In genomic region chr3:119293761-119294401, GRCh38 we compare ENCODE assay signal across 8 cellular contexts. TPM values are rescaled to one million over a fixed set of nuclear protein-coding genes. Genes with fewer than 3 reads are reported as not detected.
DNase-seq lines count a peak whose midpoint lies in the region; ATAC-seq and TF ChIP-seq lines count a peak whose summit lies in the region.

A gene with protein sequence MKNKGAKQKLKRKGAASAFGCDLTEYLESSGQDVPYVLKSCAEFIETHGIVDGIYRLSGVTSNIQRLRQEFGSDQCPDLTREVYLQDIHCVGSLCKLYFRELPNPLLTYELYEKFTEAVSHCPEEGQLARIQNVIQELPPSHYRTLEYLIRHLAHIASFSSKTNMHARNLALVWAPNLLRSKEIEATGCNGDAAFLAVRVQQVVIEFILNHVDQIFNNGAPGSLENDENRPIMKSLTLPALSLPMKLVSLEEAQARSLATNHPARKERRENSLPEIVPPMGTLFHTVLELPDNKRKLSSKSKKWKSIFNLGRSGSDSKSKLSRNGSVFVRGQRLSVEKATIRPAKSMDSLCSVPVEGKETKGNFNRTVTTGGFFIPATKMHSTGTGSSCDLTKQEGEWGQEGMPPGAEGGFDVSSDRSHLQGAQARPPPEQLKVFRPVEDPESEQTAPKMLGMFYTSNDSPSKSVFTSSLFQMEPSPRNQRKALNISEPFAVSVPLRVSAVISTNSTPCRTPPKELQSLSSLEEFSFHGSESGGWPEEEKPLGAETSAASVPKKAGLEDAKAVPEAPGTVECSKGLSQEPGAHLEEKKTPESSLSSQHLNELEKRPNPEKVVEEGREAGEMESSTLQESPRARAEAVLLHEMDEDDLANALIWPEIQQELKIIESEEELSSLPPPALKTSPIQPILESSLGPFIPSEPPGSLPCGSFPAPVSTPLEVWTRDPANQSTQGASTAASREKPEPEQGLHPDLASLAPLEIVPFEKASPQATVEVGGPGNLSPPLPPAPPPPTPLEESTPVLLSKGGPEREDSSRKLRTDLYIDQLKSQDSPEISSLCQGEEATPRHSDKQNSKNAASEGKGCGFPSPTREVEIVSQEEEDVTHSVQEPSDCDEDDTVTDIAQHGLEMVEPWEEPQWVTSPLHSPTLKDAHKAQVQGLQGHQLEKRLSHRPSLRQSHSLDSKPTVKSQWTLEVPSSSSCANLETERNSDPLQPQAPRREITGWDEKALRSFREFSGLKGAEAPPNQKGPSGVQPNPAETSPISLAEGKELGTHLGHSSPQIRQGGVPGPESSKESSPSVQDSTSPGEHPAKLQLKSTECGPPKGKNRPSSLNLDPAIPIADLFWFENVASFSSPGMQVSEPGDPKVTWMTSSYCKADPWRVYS (N-terminal part only) (plus strand): TSS chr3:119294383. CDS start chr3:119294905, 522 bp downstream.

- H3K4me1 ChIP-seq in heart left ventricle, result peaks cover 3 to 55% (median 39%) of the 10 kb centered on the region in 12 donors

- H3K27me3 ChIP-seq in heart left ventricle, result no peaks in the 10 kb centered on the region

- H3K9me3 ChIP-seq in heart left ventricle, result no peaks in the 10 kb centered on the region

- POLR2A ChIA-PET in activated naive CD8-positive, alpha-beta T cell treated with anti-CD3 and anti-CD28 coated beads, Interleukin-2, amount 10 ng/mL, durations not matched to agents 7 days and 5 days (lab: Charles Lee), result interaction anchor here (1.3 to 2.7 kb wide), 3 partner anchors 29 to 204 kb away, joined by 4 to 13 read pairs (median 4); partner anchors contain the start of gene TIMMDC1

- DNase-seq in COR-L47 (lab: John Stamatoyannopoulos, UW) (peak; percentile 52), SW 1271 (lab: John Stamatoyannopoulos, UW) (peak; percentile 21 to 78), heart left ventricle (peak; percentile 83 to 88 (median 86)), progenitor cell of endocrine pancreas (ENCODE audit: low spot score, unreplicated experiment) (peak; percentile 22), ureter (ENCODE audit: low spot score) (peak; percentile 64)
- DNase-seq in activated naive CD8-positive, alpha-beta T cell treated with anti-CD3 and anti-CD28 coated beads, Interleukin-2, amount 10 ng/mL, durations not matched to agents 7 days and 5 days, result peak; percentile 84

- H3K27me3 Mint-ChIP-seq in activated naive CD8-positive, alpha-beta T cell treated with anti-CD3 and anti-CD28 coated beads, Interleukin-2, amount 10 ng/mL, durations not matched to agents 7 days and 5 days, result peaks cover 3% of the 10 kb centered on the region
- peaks cover 29% of the 10 kb centered on the region for H3K27me3 Mint-ChIP-seq in progenitor cell of endocrine pancreas

- peak in 1 of 2 donors; percentile 70 for TF ChIP-seq POLR2A in heart left ventricle (IDR thresholded peaks at IDR 0.05)

- TF ChIP-seq CTCF in heart left ventricle (IDR thresholded peaks at IDR 0.05) (no peak), progenitor cell of endocrine pancreas (IDR thresholded peaks at IDR 0.05; ENCODE audit: unreplicated experiment) (no peak)

- H3K36me3 Mint-ChIP-seq in activated naive CD8-positive, alpha-beta T cell treated with anti-CD3 and anti-CD28 coated beads, Interleukin-2, amount 10 ng/mL, durations not matched to agents 7 days and 5 days, result no peaks in the 10 kb centered on the region
- H3K36me3 Mint-ChIP-seq in progenitor cell of endocrine pancreas (ENCODE audit: insufficient read depth), result no peaks in the 10 kb centered on the region

- H3K9me3 Mint-ChIP-seq in activated naive CD8-positive, alpha-beta T cell treated with anti-CD3 and anti-CD28 coated beads, Interleukin-2, amount 10 ng/mL, durations not matched to agents 7 days and 5 days, result no peaks in the 10 kb centered on the region
- no peaks in the 10 kb centered on the region for H3K9me3 Mint-ChIP-seq in progenitor cell of endocrine pancreas (ENCODE audit: low read depth)

- peaks cover 0 to 16% (median 6%) of the 10 kb centered on the region in 9 donors for H3K36me3 ChIP-seq in heart left ventricle

- intact Hi-C loops in heart left ventricle (cut with DNase I), result loop anchor here in 6 of 10 donors (1.0 to 5.0 kb wide), 4 partner anchors 14 to 52 kb away; partner anchors contain the start of gene B4GALT4 (in 1 of the 6)

- peak within 1 kb of the TSS; percentile 96 to 100 (median 98) for H3K27ac ChIP-seq in heart left ventricle

- ATAC-seq in GM19438 (IDR thresholded peaks at IDR 0.05; ENCODE audit: low read depth, unreplicated experiment), result peak; percentile 37
- ATAC-seq in HG03521 (IDR thresholded peaks at IDR 0.05; ENCODE audit: unreplicated experiment), result peak; percentile 36
- ATAC-seq in activated naive CD8-positive, alpha-beta T cell treated with anti-CD3 and anti-CD28 coated beads, Interleukin-2, amount 10 ng/mL, durations not matched to agents 7 days and 5 days (ENCODE audit: low read depth), result peak; percentile 72
- ATAC-seq in heart left ventricle, result peak; percentile 70 to 79 (median 76)

- peak within 1 kb of the TSS; percentile 70 for H3K27ac Mint-ChIP-seq in activated naive CD8-positive, alpha-beta T cell treated with anti-CD3 and anti-CD28 coated beads, Interleukin-2, amount 10 ng/mL, durations not matched to agents 7 days and 5 days
- no peak within 1 kb of the TSS for H3K27ac Mint-ChIP-seq in progenitor cell of endocrine pancreas

- WGBS in heart left ventricle, 4 donors, result 0 to 2% (median 1%) methylated on average over 21 to 33 of the region's 33 CpGs

- peak within 1 kb of the TSS; percentile 74 to 97 (median 88) for H3K4me3 ChIP-seq in heart left ventricle

- H3K4me1 Mint-ChIP-seq in activated naive CD8-positive, alpha-beta T cell treated with anti-CD3 and anti-CD28 coated beads, Interleukin-2, amount 10 ng/mL, durations not matched to agents 7 days and 5 days, result peaks cover 37% of the 10 kb centered on the region
- peaks cover 28% of the 10 kb centered on the region for H3K4me1 Mint-ChIP-seq in progenitor cell of endocrine pancreas (ENCODE audit: low read depth)

- peak within 1 kb of the TSS; percentile 76 for H3K4me3 Mint-ChIP-seq in activated naive CD8-positive, alpha-beta T cell treated with anti-CD3 and anti-CD28 coated beads, Interleukin-2, amount 10 ng/mL, durations not matched to agents 7 days and 5 days
- H3K4me3 Mint-ChIP-seq in progenitor cell of endocrine pancreas (ENCODE audit: low read depth), result peak within 1 kb of the TSS; percentile 79

RNA-seq across cellular contexts. Expression of the gene that starts here (rescaled TPM):
- total RNA-seq in activated naive CD8-positive, alpha-beta T cell treated with anti-CD3 and anti-CD28 coated beads, Interleukin-2, amount 10 ng/mL, durations not matched to agents 7 days and 5 days, result 1 to 10 TPM; 1.6 to 1.7 TPM
- total RNA-seq in heart left ventricle, result 10 to 100 TPM; 29.8 to 79.1 (median 37.8) TPM
- 10 to 100 TPM; 10.4 to 28.6 TPM for polyA plus RNA-seq in heart left ventricle
- 0.84 and 1.4 TPM in 2 replicates for total RNA-seq in progenitor cell of endocrine pancreas
- total RNA-seq in ureter, result 25.4 TPM

Comparison
In these comparisons a context has a peak if more than half of its experiments do, and no peak if none do; other contexts are left out.
1. Peak in every context shown above with its lines: DNase-seq, ATAC-seq, H3K4me3 ChIP-seq and H3K27ac ChIP-seq.
2. DNase-seq: peak in every context shown above with its lines; median percentile 86 in heart left ventricle; 84 in activated naive CD8-positive, alpha-beta T cell treated with anti-CD3 and anti-CD28 coated beads, Interleukin-2, amount 10 ng/mL, durations not matched to agents 7 days and 5 days; 64 in ureter; 52 in COR-L47; 50 in SW 1271; 22 in progenitor cell of endocrine pancreas.